Comparison of ENCODE assay signal across 8 cellular contexts in the genomic region with DNA sequence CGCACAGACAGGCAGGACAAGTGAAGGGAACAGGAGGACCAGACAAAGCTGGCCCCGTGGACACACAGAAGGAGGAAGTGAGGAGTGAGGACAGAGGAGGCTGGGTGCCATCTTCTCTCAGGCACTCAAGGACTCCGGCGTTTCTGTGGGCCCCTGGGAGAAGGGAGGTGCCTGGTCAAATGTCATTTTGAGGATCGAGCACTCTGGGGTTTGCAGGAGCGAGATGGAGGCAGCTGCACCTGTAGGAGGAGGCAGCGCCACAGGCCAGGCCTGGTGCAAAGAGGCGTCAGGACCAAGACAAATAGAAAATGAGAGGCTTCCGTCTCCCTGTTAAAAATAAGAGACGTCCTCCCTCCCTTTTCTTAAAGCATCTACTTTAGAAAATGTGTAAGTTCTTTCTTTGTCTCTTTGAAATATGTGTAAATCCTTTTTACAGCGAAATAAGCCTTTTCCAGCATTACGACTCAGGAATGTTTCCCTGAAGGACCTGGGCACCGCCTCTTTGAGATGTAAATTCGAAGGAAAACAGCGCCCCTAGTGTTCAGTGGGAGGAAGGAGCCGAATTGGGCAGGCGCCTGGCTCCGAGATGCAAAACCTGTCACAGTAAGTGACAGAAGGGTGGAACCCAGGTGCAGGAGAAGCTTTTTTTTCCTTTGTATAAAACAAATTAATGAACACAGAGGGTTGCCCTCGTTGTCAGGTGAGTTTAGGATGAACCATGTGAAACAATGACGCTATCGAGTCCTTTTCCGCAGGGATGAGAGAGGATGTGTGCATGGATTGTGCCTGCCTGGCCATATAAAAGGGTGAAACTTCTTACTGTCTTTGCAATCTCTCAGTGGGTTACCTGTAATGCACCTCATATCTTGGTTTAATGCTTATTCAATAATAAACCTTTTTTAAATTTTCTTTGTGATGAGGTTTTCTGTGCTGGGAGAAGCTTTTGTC. TPM values are rescaled to one million over a fixed set of nuclear protein-coding genes. Genes with fewer than 3 reads are reported as not detected.
A peak's percentile ranks its signal among the peaks of the same experiment; 100 is the strongest.
DNase-seq lines count a peak whose midpoint lies in the region; ATAC-seq, FAIRE-seq and TF ChIP-seq lines count a peak whose summit lies in the region.

No MANE protein-coding gene starts in this region.

- H3K4me1 ChIP-seq in breast epithelium (no peaks in the 10 kb centered on the region), liver (ENCODE audit: control insufficient read depth in 4 of 4, insufficient read depth in 4 of 4, low read length in 3 of 4) (no peaks in the 10 kb centered on the region), uterus (no peaks in the 10 kb centered on the region)

- TF ChIP-seq CTCF in breast epithelium (IDR thresholded peaks at IDR 0.05) (peak; percentile 23 to 57 (median 51)), liver (IDR thresholded peaks at IDR 0.05; ENCODE audit: low read depth, low read length, missing input control) (peak; percentile 70), uterus (IDR thresholded peaks at IDR 0.05) (peak; percentile 51 to 69 (median 62))

- intact Hi-C loops in breast epithelium (cut with DNase I; ENCODE audit: low total_unique reads) = loop anchor here (5.0 kb wide), 1 partner anchor 648 kb away; no protein-coding TSS in a partner anchor
- intact Hi-C loops in uterus (cut with DNase I; ENCODE audit: low total_unique reads) = no loop called here

- TF ChIP-seq POLR2A in GM12892 (IDR thresholded peaks at IDR 0.05; ENCODE audit: low read depth, low read length) (no peak), breast epithelium (IDR thresholded peaks at IDR 0.05) (no peak), uterus (IDR thresholded peaks at IDR 0.05) (no peak)

- H3K36me3 ChIP-seq in breast epithelium = no peaks in the 10 kb centered on the region
- no peaks in the 10 kb centered on the region for H3K36me3 ChIP-seq in liver (ENCODE audit: control insufficient read depth in 4 of 4, insufficient read depth in 3 of 4, low read depth in 1 of 4, low read length in 3 of 4)
- H3K36me3 ChIP-seq in uterus = no peaks in the 10 kb centered on the region

- H3K4me3 ChIP-seq in breast epithelium (no peak overlapping the region), liver (ENCODE audit: low read depth in 1 of 3, low read length in 3 of 3) (no peak overlapping the region), uterus (no peak overlapping the region)

- H3K27me3 ChIP-seq in breast epithelium (peaks cover 0 to 7% of the 10 kb centered on the region in 2 donors), liver (ENCODE audit: control insufficient read depth in 4 of 4, insufficient read depth in 4 of 4, low read length in 3 of 4) (no peaks in the 10 kb centered on the region), uterus (no peaks in the 10 kb centered on the region)

- TF ChIP-seq RAD21 in liver (IDR thresholded peaks at IDR 0.05) = peak; percentile 35 to 59

- H3K9me3 ChIP-seq in breast epithelium (no peaks in the 10 kb centered on the region), liver (ENCODE audit: control insufficient read depth in 4 of 4, low read length in 3 of 4) (no peaks in the 10 kb centered on the region), uterus (no peaks in the 10 kb centered on the region)

- FAIRE-seq in GM12892 (lab: Jason Lieb, UNC) = peak; percentile 33

- no peak overlapping the region for H3K27ac ChIP-seq in breast epithelium
- no peak overlapping the region for H3K27ac ChIP-seq in liver (ENCODE audit: low read depth in 1 of 2, low read length in 2 of 2)
- H3K27ac ChIP-seq in uterus = no peak overlapping the region

- H3K9ac ChIP-seq in liver (ENCODE audit: low read depth in 1 of 2, low read length in 2 of 2) = no peak overlapping the region

- DNase-seq in NCI-H510A treated with DMSO at 0.1 percent for 48 hours (lab: John Stamatoyannopoulos, UW) = peak; percentile 32
- no peak for DNase-seq in NCI-H510A (lab: John Stamatoyannopoulos, UW)
- DNase-seq in GM12892 (ENCODE audit: insufficient read length) = peak; percentile 46
- peak; percentile 26 for DNase-seq in NCI-H460 (ENCODE audit: extremely low read depth, low read depth)
- DNase-seq in breast epithelium (ENCODE audit: low spot score in 2 of 2) = no peak
- DNase-seq in uterus = peak in 1 of 2 donors; percentile 24

- WGBS in liver = 39% methylated on average over 22 of the region's 22 CpGs

- no peak for ATAC-seq in HG02870 (IDR thresholded peaks at IDR 0.05; ENCODE audit: unreplicated experiment)

TF ChIP-seq in liver, 16 proteins besides CTCF, POLR2A, EP300 and RAD21:
- TF ChIP-seq YY1 (IDR thresholded peaks at IDR 0.05) = no peak
- no peak for TF ChIP-seq HNF4G (IDR thresholded peaks at IDR 0.05)
- TF ChIP-seq, protein P1, sequence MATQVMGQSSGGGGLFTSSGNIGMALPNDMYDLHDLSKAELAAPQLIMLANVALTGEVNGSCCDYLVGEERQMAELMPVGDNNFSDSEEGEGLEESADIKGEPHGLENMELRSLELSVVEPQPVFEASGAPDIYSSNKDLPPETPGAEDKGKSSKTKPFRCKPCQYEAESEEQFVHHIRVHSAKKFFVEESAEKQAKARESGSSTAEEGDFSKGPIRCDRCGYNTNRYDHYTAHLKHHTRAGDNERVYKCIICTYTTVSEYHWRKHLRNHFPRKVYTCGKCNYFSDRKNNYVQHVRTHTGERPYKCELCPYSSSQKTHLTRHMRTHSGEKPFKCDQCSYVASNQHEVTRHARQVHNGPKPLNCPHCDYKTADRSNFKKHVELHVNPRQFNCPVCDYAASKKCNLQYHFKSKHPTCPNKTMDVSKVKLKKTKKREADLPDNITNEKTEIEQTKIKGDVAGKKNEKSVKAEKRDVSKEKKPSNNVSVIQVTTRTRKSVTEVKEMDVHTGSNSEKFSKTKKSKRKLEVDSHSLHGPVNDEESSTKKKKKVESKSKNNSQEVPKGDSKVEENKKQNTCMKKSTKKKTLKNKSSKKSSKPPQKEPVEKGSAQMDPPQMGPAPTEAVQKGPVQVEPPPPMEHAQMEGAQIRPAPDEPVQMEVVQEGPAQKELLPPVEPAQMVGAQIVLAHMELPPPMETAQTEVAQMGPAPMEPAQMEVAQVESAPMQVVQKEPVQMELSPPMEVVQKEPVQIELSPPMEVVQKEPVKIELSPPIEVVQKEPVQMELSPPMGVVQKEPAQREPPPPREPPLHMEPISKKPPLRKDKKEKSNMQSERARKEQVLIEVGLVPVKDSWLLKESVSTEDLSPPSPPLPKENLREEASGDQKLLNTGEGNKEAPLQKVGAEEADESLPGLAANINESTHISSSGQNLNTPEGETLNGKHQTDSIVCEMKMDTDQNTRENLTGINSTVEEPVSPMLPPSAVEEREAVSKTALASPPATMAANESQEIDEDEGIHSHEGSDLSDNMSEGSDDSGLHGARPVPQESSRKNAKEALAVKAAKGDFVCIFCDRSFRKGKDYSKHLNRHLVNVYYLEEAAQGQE (IDR thresholded peaks at IDR 0.05) = no peak
- no peak for TF ChIP-seq GABPA (IDR thresholded peaks at IDR 0.05 in 1 of 2, conservative IDR thresholded peaks at IDR 0.05 in 1 of 2)

RNA-seq across cellular contexts. Expression of a gene that starts 1.4 kb away (rescaled TPM):
- polyA plus RNA-seq in GM12892 (2012; ENCODE audit: missing spikeins) = 0.13 TPM
- total RNA-seq in NCI-H460 (2014; rRNA removed; shearing (Covaris generic)) = not detected in 2 replicates
- not detected in 2 replicates for polyA plus RNA-seq in NCI-H460 (2014; cell fraction: nucleus; rRNA removed)
- total RNA-seq in breast epithelium = under 1 TPM in 2 of 3 donors, not detected in 1; under 0.01 TPM
- under 1 TPM in 1 of 2 donors, not detected in 1; 0.17 TPM for total RNA-seq in liver
- polyA plus RNA-seq in liver = under 1 TPM in 1 of 2 donors, not detected in 1; under 0.01 TPM
- under 1 TPM in 2 of 4 donors, not detected in 2; under 0.01 to 0.07 TPM for total RNA-seq in uterus

Comparison
In these comparisons a context has a peak if more than half of its experiments do, and no peak if none do; other contexts are left out.
1. DNase-seq: peak in NCI-H510A treated with DMSO at 0.1 percent for 48 hours (single experiment), GM12892 (single experiment) and NCI-H460 (single experiment); none in NCI-H510A (single experiment) and breast epithelium (0 of 2).
2. Peak in every context shown above with its lines, with median percentiles within 50 percentile points of each other: CTCF ChIP-seq.